17 cellular contexts compared by ENCODE assay signal in genomic region chr5:166909926-166910325, GRCh38.
A peak's percentile ranks its signal among the peaks of the same experiment; 100 is the strongest.
DNase-seq lines count a peak whose midpoint lies in the region; FAIRE-seq and TF ChIP-seq lines count a peak whose summit lies in the region.
"Had no signal": no experiment of that assay in that cellular context is flagged by ENCODE, and none has a peak within 500 bp of the region (broad histone marks: within the 10 kb centered on the region; RNA-seq: fewer than 3 reads in every experiment).

No MANE protein-coding gene starts in this region.

- TF ChIP-seq CTCF in type B pancreatic cell (conservative IDR thresholded peaks at IDR 0.05), result no peak

- peak; percentile 49 for FAIRE-seq in RCC 7860 (lab: Jason Lieb, UNC)
- FAIRE-seq: GM12878, H1, HepG2 had no signal

- DNase-seq in A172 (ENCODE audit: low spot score) (peak; percentile 25), RCC 7860 (ENCODE audit: low spot score) (peak; percentile 62), astrocyte of the hippocampus (ENCODE audit: low read depth, low spot score) (peak; percentile 4), mucosa of gallbladder (ENCODE audit: low spot score) (peak; percentile 43), type B pancreatic cell (ENCODE audit: extremely low spot score, unreplicated experiment) (no peak), NCI-H2029 (lab: John Stamatoyannopoulos, UW) (no peak), amygdala (lab: John Stamatoyannopoulos, UW) (no peak)
- DNase-seq: CD4-positive, alpha-beta memory T cell; DMS 273 treated with DMSO at 0.1 percent for 48 hours; DMS53; DND-41; EL; H9 had no signal

- no peaks in the 10 kb centered on the region for H3K36me3 Mint-ChIP-seq in type B pancreatic cell
- H3K36me3 Mint-ChIP-seq: CD14-positive monocyte; CD4-positive, alpha-beta memory T cell had no signal

- no peak overlapping the region for H3K27ac Mint-ChIP-seq in type B pancreatic cell
- H3K27ac Mint-ChIP-seq: CD14-positive monocyte; CD4-positive, alpha-beta memory T cell; H9 had no signal

- peaks cover 8% of the 10 kb centered on the region for H3K27me3 Mint-ChIP-seq in type B pancreatic cell
- H3K27me3 Mint-ChIP-seq: CD4-positive, alpha-beta memory T cell had no signal

- no peak overlapping the region for H3K4me3 Mint-ChIP-seq in type B pancreatic cell
- H3K4me3 Mint-ChIP-seq: CD14-positive monocyte; CD4-positive, alpha-beta memory T cell; H9 had no signal

- no peaks in the 10 kb centered on the region for H3K9me3 Mint-ChIP-seq in type B pancreatic cell
- H3K9me3 Mint-ChIP-seq: H9 had no signal

- H3K4me1 Mint-ChIP-seq in type B pancreatic cell (ENCODE audit: unreplicated experiment), result no peaks in the 10 kb centered on the region
- H3K4me1 Mint-ChIP-seq: CD14-positive monocyte; CD4-positive, alpha-beta memory T cell; H9 had no signal

Comparison
In these comparisons a context has a peak if more than half of its experiments do, and no peak if none do; other contexts are left out.
1. DNase-seq: peak in A172 (single experiment), RCC 7860 (single experiment), astrocyte of the hippocampus (single experiment) and mucosa of gallbladder (single experiment); none in type B pancreatic cell (single experiment), NCI-H2029 (single experiment) and amygdala (0 of 56).